ENCODE assay signal across 10 cellular contexts in the genomic region with DNA sequence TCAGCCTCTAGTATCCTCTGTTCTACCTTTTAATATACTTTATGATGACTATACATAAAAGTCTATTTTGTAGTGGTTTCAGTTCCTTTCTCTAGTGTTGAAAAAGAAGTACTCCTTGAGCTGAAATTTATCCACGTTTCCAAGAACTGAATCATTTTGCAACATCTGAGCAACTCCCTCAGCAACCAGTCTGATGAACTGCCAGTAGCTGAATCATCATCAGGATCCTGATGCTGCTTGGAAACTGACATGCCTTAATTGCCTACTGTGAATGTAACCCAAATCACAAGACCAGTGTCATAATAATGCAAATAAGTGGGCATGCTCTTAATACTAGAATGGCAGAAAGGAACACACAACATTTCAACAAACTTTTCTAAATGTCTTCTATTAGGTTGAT.
A peak's percentile ranks its signal among the peaks of the same experiment; 100 is the strongest.
DNase-seq lines count a peak whose midpoint lies in the region; ATAC-seq and TF ChIP-seq lines count a peak whose summit lies in the region.
"Had no signal": no experiment of that assay in that cellular context is flagged by ENCODE, and none has a peak within 500 bp of the region (broad histone marks: within the 10 kb centered on the region; RNA-seq: fewer than 3 reads in every experiment).

No MANE protein-coding gene starts in this region.

- no peak overlapping the region for H3K27ac Mint-ChIP-seq in activated CD4-positive, alpha-beta T cell treated with anti-CD3 and anti-CD28 coated beads for 36 hours
- no peak overlapping the region for H3K27ac Mint-ChIP-seq in Caco-2 (ENCODE audit: unreplicated experiment)
- H3K27ac Mint-ChIP-seq: activated CD4-positive, alpha-beta T cell treated with anti-CD3 and anti-CD28 coated beads, Interleukin-2, amount 10 ng/mL, durations not matched to agents 7 days and 5 days; naive thymus-derived CD4-positive, alpha-beta T cell had no signal

- H3K27ac ChIP-seq in RWPE1: no peak overlapping the region

- H3K36me3 Mint-ChIP-seq in activated CD4-positive, alpha-beta T cell treated with anti-CD3 and anti-CD28 coated beads for 36 hours (ENCODE audit: low read depth): no peaks in the 10 kb centered on the region
- H3K36me3 Mint-ChIP-seq in Caco-2 (ENCODE audit: insufficient read depth, unreplicated experiment): no peaks in the 10 kb centered on the region
- H3K36me3 Mint-ChIP-seq: naive thymus-derived CD4-positive, alpha-beta T cell had no signal

- H3K4me3 ChIP-seq in skeletal muscle cell (ENCODE audit: low read depth, low read length): no peak overlapping the region
- no peak overlapping the region for H3K4me3 ChIP-seq in Caco-2 (ENCODE audit: low read depth, low read length)

- intact Hi-C loops in activated CD4-positive, alpha-beta T cell treated with anti-CD3 and anti-CD28 coated beads for 36 hours (cut with DNase I, micrococcal nuclease): no loop called here
- intact Hi-C loops in Caco-2 (cut with micrococcal nuclease; ENCODE audit: unreplicated experiment): no loop called here

- BruUV-seq in Caco-2 (replicated peaks; lab: Mats Ljungman, UMichigan): no TSS peak

- POLR2A ChIA-PET in activated CD4-positive, alpha-beta T cell treated with anti-CD3 and anti-CD28 coated beads for 36 hours (lab: Charles Lee): no interaction called here
- POLR2A ChIA-PET in RWPE1 (lab: Yijun Ruan, JAX; ENCODE audit: low non-redundant PET): interaction anchor here (0.6 kb wide), 1 partner anchor 610 kb away, joined by 6 read pairs; no protein-coding TSS in a partner anchor
- POLR2A ChIA-PET in Caco-2 (lab: Charles Lee): no interaction called here

- in situ Hi-C loops in KBM-7 (cut with MboI; ENCODE audit: low pct_unique_long_range_greater_than_20kb, low sequenced_read_pairs): no loop called here

- H3K4me1 ChIP-seq in Caco-2: no peaks in the 10 kb centered on the region

- no peak for TF ChIP-seq CTCF in RWPE1 (conservative IDR thresholded peaks at IDR 0.05; ENCODE audit: low read depth)
- no peak for TF ChIP-seq CTCF in Caco-2 (IDR thresholded peaks at IDR 0.05; ENCODE audit: insufficient read depth in 1 of 2, low read depth in 1 of 2, low read length in 1 of 2, severe bottlenecking in 1 of 2, unreplicated experiment in 1 of 2)

- H3K36me3 ChIP-seq in Caco-2 (ENCODE audit: control insufficient read depth, insufficient read depth, low read length): no peaks in the 10 kb centered on the region

- peak; percentile 6 for ATAC-seq in activated CD4-positive, alpha-beta T cell treated with anti-CD3 and anti-CD28 coated beads for 36 hours
- ATAC-seq: naive thymus-derived CD4-positive, alpha-beta T cell had no signal

- CTCF ChIA-PET in activated CD4-positive, alpha-beta T cell treated with anti-CD3 and anti-CD28 coated beads for 36 hours (lab: Charles Lee): no interaction called here
- CTCF ChIA-PET in RWPE1 (lab: Yijun Ruan, JAX) (no interaction called here), Caco-2 (lab: Charles Lee) (no interaction called here)

- peaks cover 2% of the 10 kb centered on the region for H3K27me3 Mint-ChIP-seq in activated CD4-positive, alpha-beta T cell treated with anti-CD3 and anti-CD28 coated beads for 36 hours
- H3K27me3 Mint-ChIP-seq in Caco-2 (ENCODE audit: insufficient read depth, unreplicated experiment): peaks cover 8% of the 10 kb centered on the region
- H3K27me3 Mint-ChIP-seq: activated CD4-positive, alpha-beta T cell treated with anti-CD3 and anti-CD28 coated beads, Interleukin-2, amount 10 ng/mL, durations not matched to agents 7 days and 5 days had no signal

- peaks cover 15% of the 10 kb centered on the region for H3K4me1 Mint-ChIP-seq in activated CD4-positive, alpha-beta T cell treated with anti-CD3 and anti-CD28 coated beads for 36 hours
- no peaks in the 10 kb centered on the region for H3K4me1 Mint-ChIP-seq in Caco-2 (ENCODE audit: low read depth, unreplicated experiment)

- no peak overlapping the region for H3K4me3 Mint-ChIP-seq in activated CD4-positive, alpha-beta T cell treated with anti-CD3 and anti-CD28 coated beads for 36 hours
- H3K4me3 Mint-ChIP-seq in Caco-2 (ENCODE audit: unreplicated experiment): no peak overlapping the region
- H3K4me3 Mint-ChIP-seq: activated CD4-positive, alpha-beta T cell treated with anti-CD3 and anti-CD28 coated beads, Interleukin-2, amount 10 ng/mL, durations not matched to agents 7 days and 5 days; naive thymus-derived CD4-positive, alpha-beta T cell had no signal

- peaks cover 4% of the 10 kb centered on the region for H3K9me3 Mint-ChIP-seq in activated CD4-positive, alpha-beta T cell treated with anti-CD3 and anti-CD28 coated beads for 36 hours (ENCODE audit: low read depth)
- H3K9me3 Mint-ChIP-seq in Caco-2 (ENCODE audit: unreplicated experiment): no peaks in the 10 kb centered on the region
- H3K9me3 Mint-ChIP-seq: activated CD4-positive, alpha-beta T cell treated with anti-CD3 and anti-CD28 coated beads, Interleukin-2, amount 10 ng/mL, durations not matched to agents 7 days and 5 days had no signal

- no peaks in the 10 kb centered on the region; the same call in 1 of the 2 replicates for H3K27me3 ChIP-seq in Caco-2 (replicated peaks; ENCODE audit: control insufficient read depth, insufficient read depth, low read length)

- DNase-seq in activated CD4-positive, alpha-beta T cell treated with anti-CD3 and anti-CD28 coated beads for 36 hours: no peak
- no peak for DNase-seq in activated CD4-positive, alpha-beta T cell treated with anti-CD3 and anti-CD28 coated beads, Interleukin-2, amount 50 U/mL, for 1 hour
- peak; percentile 53 for DNase-seq in RWPE1 (ENCODE audit: low spot score)
- peak; percentile 89 for DNase-seq in fibroblast of the conjunctiva (ENCODE audit: low read depth)
- peak; percentile 86 for DNase-seq in skeletal muscle cell (ENCODE audit: low read depth)
- no peak for DNase-seq in KBM-7
- no peak for DNase-seq in NCI-H524 treated with DMSO at 0.1 percent for 48 hours (lab: John Stamatoyannopoulos, UW)
- no peak for DNase-seq in Caco-2
- DNase-seq: activated CD4-positive, alpha-beta T cell treated with anti-CD3 and anti-CD28 coated beads, Interleukin-2, amount 10 ng/mL, durations not matched to agents 7 days and 5 days; naive thymus-derived CD4-positive, alpha-beta T cell had no signal

- H3K9me3 ChIP-seq in Caco-2: no peaks in the 10 kb centered on the region

Comparison
In these comparisons a context has a peak if more than half of its experiments do, and no peak if none do; other contexts are left out.
1. DNase-seq: peak in RWPE1 (single experiment), fibroblast of the conjunctiva (single experiment) and skeletal muscle cell (single experiment); none in activated CD4-positive, alpha-beta T cell treated with anti-CD3 and anti-CD28 coated beads for 36 hours (single experiment), activated CD4-positive, alpha-beta T cell treated with anti-CD3 and anti-CD28 coated beads, Interleukin-2, amount 50 U/mL, for 1 hour (single experiment), KBM-7 (single experiment), NCI-H524 treated with DMSO at 0.1 percent for 48 hours (single experiment) and Caco-2 (0 of 2).